ENCODE assay signal across 8 cellular contexts in the genomic region with DNA sequence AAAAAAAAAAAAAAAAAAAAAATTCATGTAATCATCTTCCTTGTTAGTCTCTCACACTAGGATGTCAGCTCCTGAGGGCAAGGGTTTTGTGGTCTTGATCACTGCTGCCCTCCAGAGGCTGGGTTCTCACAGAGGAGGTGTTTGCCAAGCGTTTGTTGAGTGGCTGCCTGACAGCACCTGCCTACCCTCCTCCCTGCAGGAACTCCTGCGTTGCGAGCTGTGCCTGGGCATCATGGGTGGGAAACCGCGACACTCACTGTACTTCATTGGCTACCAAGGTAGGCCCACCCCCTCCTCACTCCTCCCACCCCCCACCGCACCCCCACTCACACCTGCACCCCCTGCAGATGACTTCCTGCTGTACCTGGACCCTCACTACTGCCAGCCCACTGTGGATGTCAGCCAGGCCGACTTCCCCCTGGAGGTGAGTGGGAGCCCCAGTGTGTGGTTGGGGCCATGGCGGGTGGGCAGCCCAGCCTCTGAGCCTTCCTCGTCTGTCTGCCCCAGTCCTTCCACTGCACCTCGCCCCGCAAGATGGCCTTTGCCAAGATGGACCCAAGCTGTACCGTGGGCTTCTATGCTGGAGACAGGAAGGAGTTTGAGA. TPM values are rescaled to one million over a fixed set of nuclear protein-coding genes. Genes with fewer than 3 reads are reported as not detected.
DNase-seq lines count a peak whose midpoint lies in the region; ATAC-seq and TF ChIP-seq lines count a peak whose summit lies in the region.

No MANE protein-coding gene starts in this region.

- TF ChIP-seq CTCF in GM12865 (IDR thresholded peaks at IDR 0.05; ENCODE audit: insufficient read depth, low read depth, low read length, missing control alignments) (no peak), PC-9 (conservative IDR thresholded peaks at IDR 0.05) (peak; percentile 46; the same call in 1 of the 2 replicates), choroid plexus epithelial cell (conservative IDR thresholded peaks at IDR 0.05; ENCODE audit: low read depth, low read length) (peak; percentile 34), progenitor cell of endocrine pancreas (IDR thresholded peaks at IDR 0.05; ENCODE audit: unreplicated experiment) (no peak)

- no peaks in the 10 kb centered on the region for H3K9me3 ChIP-seq in PC-9 (ENCODE audit: insufficient read depth, low read depth)

- intact Hi-C loops in PC-9 (cut with micrococcal nuclease; ENCODE audit: unreplicated experiment), result no loop called here

- CTCF ChIA-PET in PC-9 (lab: Charles Lee), result no interaction called here

- no peaks in the 10 kb centered on the region for H3K27me3 ChIP-seq in PC-9 (ENCODE audit: insufficient read depth, low read depth)

- POLR2A ChIA-PET in PC-9 (lab: Charles Lee; ENCODE audit: unreplicated experiment), result no interaction called here

- peaks cover 20% of the 10 kb centered on the region for H3K36me3 ChIP-seq in PC-9 (ENCODE audit: low read depth)

- no peak overlapping the region for H3K27ac ChIP-seq in PC-9

- H3K27me3 Mint-ChIP-seq in progenitor cell of endocrine pancreas, result no peaks in the 10 kb centered on the region

- H3K4me3 ChIP-seq in GM12865 (ENCODE audit: low read depth, low read length) (no peak overlapping the region), PC-9 (no peak overlapping the region), choroid plexus epithelial cell (ENCODE audit: low read depth, low read length) (no peak overlapping the region)

- H4K20me1 ChIP-seq in PC-9 (ENCODE audit: insufficient read depth), result no peaks in the 10 kb centered on the region; the same call in none of the 2 replicates

- no peaks in the 10 kb centered on the region for H3K9me3 Mint-ChIP-seq in progenitor cell of endocrine pancreas (ENCODE audit: low read depth)

- H3K79me2 ChIP-seq in PC-9 (ENCODE audit: low read depth), result no peaks in the 10 kb centered on the region

- peaks cover 18% of the 10 kb centered on the region for H3K36me3 Mint-ChIP-seq in progenitor cell of endocrine pancreas (ENCODE audit: insufficient read depth)

- DNase-seq in A172 (ENCODE audit: low spot score) (peak; percentile 30), GM12865 (ENCODE audit: low read depth) (peak; percentile 56), PC-9 (peak; percentile 45 to 72), choroid plexus epithelial cell (ENCODE audit: low read depth) (peak; percentile 46), iPS-NIHi11 (ENCODE audit: low spot score) (no peak), progenitor cell of endocrine pancreas (ENCODE audit: low spot score, unreplicated experiment) (no peak)
- DNase-seq in stimulated activated CD4-positive, alpha-beta T cell treated with anti-CD3 and anti-CD28 coated beads, Interleukin-4, amount 100 ng/mL, for 1 hour, result peak; percentile 37

- peaks cover 43% of the 10 kb centered on the region for H3F3A ChIP-seq in PC-9 (ENCODE audit: insufficient read depth, low read depth)

- H3K4me2 ChIP-seq in PC-9, result no peak overlapping the region

- H2AFZ ChIP-seq in PC-9, result no peak overlapping the region

- H3K4me1 ChIP-seq in PC-9 (replicated peaks; ENCODE audit: insufficient read depth), result no peaks in the 10 kb centered on the region

- no peak overlapping the region for H3K4me3 Mint-ChIP-seq in progenitor cell of endocrine pancreas (ENCODE audit: low read depth)

- H3K27ac Mint-ChIP-seq in progenitor cell of endocrine pancreas, result no peak overlapping the region

- BruUV-seq in PC-9 (replicated peaks; lab: Mats Ljungman, UMichigan), result no TSS peak

- no peaks in the 10 kb centered on the region for H3K4me1 Mint-ChIP-seq in progenitor cell of endocrine pancreas (ENCODE audit: low read depth)

- no peaks in the 10 kb centered on the region for H3K9me2 ChIP-seq in PC-9 (ENCODE audit: insufficient read depth)

- no peak for ATAC-seq in GM21529 (IDR thresholded peaks at IDR 0.05; ENCODE audit: unreplicated experiment)

RNA-seq across cellular contexts. Expression of gene ATG4D, which starts 8.1 kb away (rescaled TPM):
- total RNA-seq in A172 (2014; rRNA removed; shearing (Covaris generic)), result 62.5 and 68.0 TPM in 2 replicates
- total RNA-seq in PC-9 (2021), result 33.1 and 40.2 TPM in 2 replicates
- 44.9 and 52.6 TPM in 2 replicates for total RNA-seq in progenitor cell of endocrine pancreas

RNA-seq across cellular contexts. Expression of gene KRI1, which starts 14.0 kb away (rescaled TPM):
- 7.4 and 9.5 TPM in 2 replicates for total RNA-seq in A172 (2014; rRNA removed; shearing (Covaris generic))
- 24.5 and 27.0 TPM in 2 replicates for total RNA-seq in PC-9 (2021)
- total RNA-seq in progenitor cell of endocrine pancreas, result 32.1 and 35.0 TPM in 2 replicates

RNA-seq across cellular contexts. Expression of gene CDKN2D, which starts 17.0 kb away (rescaled TPM):
- total RNA-seq in A172 (2014; rRNA removed; shearing (Covaris generic)), result 10.6 and 11.3 TPM in 2 replicates
- total RNA-seq in PC-9 (2021) (8.3 and 10.1 TPM in 2 replicates), progenitor cell of endocrine pancreas (4.2 and 5.0 TPM in 2 replicates)

RNA-seq across cellular contexts. Expression of gene S1PR5, which starts 34.6 kb away (rescaled TPM):
- 7.9 and 9.0 TPM in 2 replicates for total RNA-seq in A172 (2014; rRNA removed; shearing (Covaris generic))
- 7.9 and 9.5 TPM in 2 replicates for total RNA-seq in PC-9 (2021)
- total RNA-seq in progenitor cell of endocrine pancreas, result not detected in 2 replicates

RNA-seq across cellular contexts. Expression of gene AP1M2, which starts 35.3 kb away (rescaled TPM):
- total RNA-seq in A172 (2014; rRNA removed; shearing (Covaris generic)), result 39.4 and 41.9 TPM in 2 replicates
- total RNA-seq in PC-9 (2021) (94.5 and 126 TPM in 2 replicates), progenitor cell of endocrine pancreas (107 and 110 TPM in 2 replicates)

Comparison
In these comparisons a context has a peak if more than half of its experiments do, and no peak if none do; other contexts are left out.
1. DNase-seq: peak in A172 (single experiment), GM12865 (single experiment), PC-9 (2 of 2), choroid plexus epithelial cell (single experiment) and stimulated activated CD4-positive, alpha-beta T cell treated with anti-CD3 and anti-CD28 coated beads, Interleukin-4, amount 100 ng/mL, for 1 hour (single experiment); none in iPS-NIHi11 (single experiment) and progenitor cell of endocrine pancreas (single experiment).
2. CTCF ChIP-seq: peak in PC-9 (single experiment) and choroid plexus epithelial cell (single experiment); none in GM12865 (single experiment) and progenitor cell of endocrine pancreas (single experiment).